8 cellular contexts compared by ENCODE assay signal in genomic region chrX:49171752-49172279, GRCh38. TPM values are rescaled to one million over a fixed set of nuclear protein-coding genes. Genes with fewer than 3 reads are reported as not detected.
DNase-seq lines count a peak whose midpoint lies in the region; ATAC-seq and TF ChIP-seq lines count a peak whose summit lies in the region.

PLP2 (plus strand) TSS chrX:49171898; CDS start chrX:49172001, 103 bp downstream.

- H3K27me3 ChIP-seq in BLaER1 treated with 17β-estradiol and CSF1 and Interleukin-3, amounts not matched to agents 10 nM and 100 nM: peaks cover 0 to 4% (median 0%) of the 10 kb centered on the region in 11 experiments; a peak in 1 of 22 replicates
- no peaks in the 10 kb centered on the region for H3K27me3 ChIP-seq in right lobe of liver

- no peak for DNase-seq in LNCaP clone FGC (ENCODE audit: low read depth)
- DNase-seq in activated CD4-positive, CD25-positive, alpha-beta regulatory T cell treated with anti-CD3 and anti-CD28 coated beads, Interleukin-2, amount 50 U/mL, for 16 hours (ENCODE audit: low read depth, low spot score): peak; percentile 26
- DNase-seq in cerebellum (ENCODE audit: low spot score): peak; percentile 25
- peak; percentile 48 to 61 (median 55) for DNase-seq in right lobe of liver
- peak; percentile 49 for DNase-seq in stimulated activated CD8-positive, alpha-beta memory T cell treated with anti-CD3 and anti-CD28 coated beads, Interleukin-15, amount 100 ng/mL, for 1 hour (ENCODE audit: low read depth)

- H3K27ac ChIP-seq in BLaER1 treated with 17β-estradiol and CSF1 and Interleukin-3, amounts not matched to agents 10 nM and 100 nM: peak within 1 kb of the TSS; percentile 64 to 87 (median 80)
- H3K27ac ChIP-seq in right lobe of liver: peak within 1 kb of the TSS; percentile 6 to 62 (median 47)

- no peak for TF ChIP-seq CTCF in LNCaP clone FGC (IDR thresholded peaks at IDR 0.05; ENCODE audit: control insufficient read depth, extremely low read depth, insufficient read depth)
- no peak for TF ChIP-seq CTCF in right lobe of liver (IDR thresholded peaks at IDR 0.05)

- H4K20me1 ChIP-seq in BLaER1 treated with 17β-estradiol and CSF1 and Interleukin-3, amounts not matched to agents 10 nM and 100 nM: peaks cover 0 to 4% (median 0%) of the 10 kb centered on the region in 11 experiments; a peak in 4 of 22 replicates

- peak; percentile 16 for TF ChIP-seq POLR2A in right lobe of liver (IDR thresholded peaks at IDR 0.05)

- H3K4me2 ChIP-seq in BLaER1 treated with 17β-estradiol and CSF1 and Interleukin-3, amounts not matched to agents 10 nM and 100 nM: peak within 1 kb of the TSS; percentile 71 to 84 (median 80)

- intact Hi-C loops in right lobe of liver (cut with DNase I): no loop called here

- peak within 1 kb of the TSS; percentile 54 to 74 (median 66) for H3K4me3 ChIP-seq in BLaER1 treated with 17β-estradiol and CSF1 and Interleukin-3, amounts not matched to agents 10 nM and 100 nM
- peak within 1 kb of the TSS; percentile 51 for H3K4me3 ChIP-seq in LNCaP clone FGC (ENCODE audit: low read depth, low read length)
- H3K4me3 ChIP-seq in right lobe of liver: peak within 1 kb of the TSS; percentile 31 to 55 (median 43)

- WGBS in right lobe of liver (ENCODE audit: insufficient coverage, low coverage, low lambda C conversion rate, missing lambda C conversion rate): 43% methylated on average over 25 of the region's 46 CpGs

- ATAC-seq in GM19455 (IDR thresholded peaks at IDR 0.05; ENCODE audit: unreplicated experiment) (peak; percentile 27), right lobe of liver (peak; percentile 20 to 55 (median 38)), GM18873 (IDR thresholded peaks at IDR 0.05; ENCODE audit: low FRiP score, unreplicated experiment) (no peak)

- H3K9ac ChIP-seq in BLaER1 treated with 17β-estradiol and CSF1 and Interleukin-3, amounts not matched to agents 10 nM and 100 nM: peak within 1 kb of the TSS; percentile 74 to 86 (median 83)

- H3K4me1 ChIP-seq in BLaER1 treated with 17β-estradiol and CSF1 and Interleukin-3, amounts not matched to agents 10 nM and 100 nM: peaks cover 27 to 79% (median 52%) of the 10 kb centered on the region in 10 experiments
- peaks cover 0 to 5% (median 0%) of the 10 kb centered on the region in 4 donors for H3K4me1 ChIP-seq in right lobe of liver

- peaks cover 0 to 34% (median 12%) of the 10 kb centered on the region in 11 experiments; a peak in 14 of 22 replicates for H3K36me3 ChIP-seq in BLaER1 treated with 17β-estradiol and CSF1 and Interleukin-3, amounts not matched to agents 10 nM and 100 nM
- H3K36me3 ChIP-seq in right lobe of liver: no peaks in the 10 kb centered on the region

- peaks cover 0 to 35% (median 13%) of the 10 kb centered on the region in 11 experiments; a peak in 12 of 22 replicates for H3K9me3 ChIP-seq in BLaER1 treated with 17β-estradiol and CSF1 and Interleukin-3, amounts not matched to agents 10 nM and 100 nM (replicated peaks in 1 of 11)
- no peaks in the 10 kb centered on the region for H3K9me3 ChIP-seq in right lobe of liver

RNA-seq across cellular contexts. Expression of gene PLP2, which starts in this region (rescaled TPM):
- total RNA-seq in cerebellum (2.0 TPM), right lobe of liver (10 to 100 TPM in 4 of 6 experiments, 1 to 10 TPM in 2; 7.4 to 24.4 (median 14.5) TPM)
